ENCODE assay signal across 25 cellular contexts in genomic region chr7:98788921-98789320, GRCh38.
DNase-seq lines count a peak whose midpoint lies in the region; ATAC-seq, FAIRE-seq and TF ChIP-seq lines count a peak whose summit lies in the region.
"Had no signal": no experiment of that assay in that cellular context is flagged by ENCODE, and none has a peak within 500 bp of the region (broad histone marks: within the 10 kb centered on the region; RNA-seq: fewer than 3 reads in every experiment).

No MANE protein-coding gene starts in this region.

- peaks cover 16% of the 10 kb centered on the region for H3K4me1 Mint-ChIP-seq in astrocyte (ENCODE audit: low read depth, unreplicated experiment)
- no peaks in the 10 kb centered on the region for H3K4me1 Mint-ChIP-seq in stimulated activated memory B cell treated with anti-CD40 and anti-IgM and Interleukin-4, amounts not matched to agents 10 μg/mL and 1 μg/mL and 100 μg/mL, for 72 hours
- H3K4me1 Mint-ChIP-seq: activated naive CD8-positive, alpha-beta T cell treated with anti-CD3 and anti-CD28 coated beads for 36 hours; stimulated activated naive B cell treated with anti-CD40 and anti-IgM and Interleukin-4, amounts not matched to agents 10 μg/mL and 1 μg/mL and 100 μg/mL, for 72 hours had no signal

- ATAC-seq in left cardiac atrium: peak; percentile 64 to 71
- ATAC-seq in aorta (ENCODE audit: low FRiP score): peak; percentile 70
- no peak for ATAC-seq in stimulated activated memory B cell treated with anti-CD40 and anti-IgM and Interleukin-4, amounts not matched to agents 10 μg/mL and 1 μg/mL and 100 μg/mL, for 72 hours
- ATAC-seq: stimulated activated naive B cell treated with anti-CD40 and anti-IgM and Interleukin-4, amounts not matched to agents 10 μg/mL and 1 μg/mL and 100 μg/mL, for 72 hours had no signal

- H3K9me3 Mint-ChIP-seq in astrocyte (ENCODE audit: unreplicated experiment): peaks cover 1% of the 10 kb centered on the region
- H3K9me3 Mint-ChIP-seq in stimulated activated memory B cell treated with anti-CD40 and anti-IgM and Interleukin-4, amounts not matched to agents 10 μg/mL and 1 μg/mL and 100 μg/mL, for 72 hours: no peaks in the 10 kb centered on the region
- H3K9me3 Mint-ChIP-seq: activated naive CD8-positive, alpha-beta T cell treated with anti-CD3 and anti-CD28 coated beads for 36 hours; nephron progenitor cell; stimulated activated naive B cell treated with anti-CD40 and anti-IgM and Interleukin-4, amounts not matched to agents 10 μg/mL and 1 μg/mL and 100 μg/mL, for 72 hours had no signal

- H3K27ac ChIP-seq in right atrium auricular region (no peak overlapping the region), astrocyte (ENCODE audit: low read depth, low read length) (peak overlapping the region; percentile 25), aorta (ENCODE audit: low read depth in 1 of 2, low read length in 2 of 2) (peak overlapping the region in 1 of 2 donors; percentile 47)
- H3K27ac ChIP-seq: brain microvascular endothelial cell, ovary, suprapubic skin, WERI-Rb-1 had no signal

- no peaks in the 10 kb centered on the region for H3K9me3 ChIP-seq in right atrium auricular region
- no peaks in the 10 kb centered on the region for H3K9me3 ChIP-seq in astrocyte (ENCODE audit: insufficient read depth, low read depth, low read length)
- H3K9me3 ChIP-seq in aorta (ENCODE audit: control insufficient read depth, low read length): no peaks in the 10 kb centered on the region
- H3K9me3 ChIP-seq: BE2C, ovary, suprapubic skin had no signal

- no peak for TF ChIP-seq CTCF in right atrium auricular region (IDR thresholded peaks at IDR 0.05)
- TF ChIP-seq CTCF in astrocyte (IDR thresholded peaks at IDR 0.05; ENCODE audit: insufficient read depth, low read depth, low read length): no peak

- H3K4me3 ChIP-seq in right atrium auricular region (no peak overlapping the region), astrocyte (ENCODE audit: insufficient read depth, low read depth, low read length) (no peak overlapping the region), aorta (ENCODE audit: low read length in 2 of 2) (no peak overlapping the region)
- H3K4me3 ChIP-seq: ovary, suprapubic skin had no signal

- 0 to 7% methylated on average over 3 of the region's 3 CpGs for WGBS in aorta, 2 donors

- H3K79me2 ChIP-seq in astrocyte (ENCODE audit: insufficient read depth, low read length): no peaks in the 10 kb centered on the region

- intact Hi-C loops in left cardiac atrium (cut with DNase I) (no loop called here), aorta (cut with DNase I) (no loop called here)

- no peak overlapping the region for H3K4me3 Mint-ChIP-seq in astrocyte (ENCODE audit: unreplicated experiment)
- H3K4me3 Mint-ChIP-seq in stimulated activated memory B cell treated with anti-CD40 and anti-IgM and Interleukin-4, amounts not matched to agents 10 μg/mL and 1 μg/mL and 100 μg/mL, for 72 hours: no peak overlapping the region
- H3K4me3 Mint-ChIP-seq: activated naive CD8-positive, alpha-beta T cell treated with anti-CD3 and anti-CD28 coated beads for 36 hours; nephron progenitor cell; stimulated activated naive B cell treated with anti-CD40 and anti-IgM and Interleukin-4, amounts not matched to agents 10 μg/mL and 1 μg/mL and 100 μg/mL, for 72 hours had no signal

- H4K20me1 ChIP-seq in astrocyte (ENCODE audit: insufficient read depth, low read length): no peaks in the 10 kb centered on the region

- H3K4me2 ChIP-seq in astrocyte (ENCODE audit: low read length): no peak overlapping the region

- H3K27me3 ChIP-seq in right atrium auricular region (no peaks in the 10 kb centered on the region), astrocyte (ENCODE audit: insufficient read depth, low read length) (no peaks in the 10 kb centered on the region), aorta (ENCODE audit: control insufficient read depth in 1 of 2, insufficient read depth in 2 of 2, low read length in 1 of 2) (no peaks in the 10 kb centered on the region)
- H3K27me3 ChIP-seq: BE2C, brain microvascular endothelial cell, ovary had no signal

- H2AFZ ChIP-seq in astrocyte (ENCODE audit: low read depth, low read length): no peak overlapping the region

- DNase-seq in left cardiac atrium: no peak
- no peak for DNase-seq in right atrium auricular region (ENCODE audit: low spot score)
- peak; percentile 87 for DNase-seq in astrocyte (ENCODE audit: low read depth)
- peak; percentile 93 for DNase-seq in myocyte (ENCODE audit: low read depth)
- peak in 1 of 2 donors; percentile 77 for DNase-seq in aorta
- no peak for DNase-seq in stimulated activated CD4-positive, alpha-beta T cell treated with anti-CD3 and anti-CD28 coated beads, Interleukin-2, amount 100 ng/mL, for 24 hours
- DNase-seq in CD1c-positive myeloid dendritic cell (ENCODE audit: extremely low spot score): no peak
- DNase-seq: activated CD4-positive, alpha-beta T cell treated with anti-CD3 and anti-CD28 coated beads for 48 hours; activated effector memory CD4-positive, alpha-beta T cell treated with anti-CD3 and anti-CD28 coated beads, Interleukin-2, amount 50 U/mL, for 16 hours; activated naive CD8-positive, alpha-beta T cell treated with anti-CD3 and anti-CD28 coated beads for 36 hours; activated T-cell treated with anti-CD3 and anti-CD28 coated beads, Interleukin-2, amount 50 U/mL, for 1 hour; BE2C; brain microvascular endothelial cell; islet precursor cell; NCI-H446 treated with DMSO at 0.1 percent for 48 hours; nephron progenitor cell; retina; stimulated activated CD4-positive, alpha-beta T cell treated with anti-CD3 and anti-CD28 coated beads, Interleukin-2, amount 100 ng/mL, for 48 hours; stimulated activated naive B cell treated with anti-CD40 and anti-IgM and Interleukin-4, amounts not matched to agents 10 μg/mL and 1 μg/mL and 100 μg/mL, for 72 hours; WERI-Rb-1 had no signal

- H3K36me3 ChIP-seq in right atrium auricular region: no peaks in the 10 kb centered on the region
- no peaks in the 10 kb centered on the region for H3K36me3 ChIP-seq in astrocyte (ENCODE audit: insufficient read depth, low read length)
- H3K36me3 ChIP-seq in aorta (ENCODE audit: control insufficient read depth in 1 of 2, insufficient read depth in 2 of 2, low read length in 1 of 2): no peaks in the 10 kb centered on the region
- H3K36me3 ChIP-seq: BE2C, brain microvascular endothelial cell, ovary, suprapubic skin, WERI-Rb-1 had no signal

- H3K27ac Mint-ChIP-seq in astrocyte (ENCODE audit: unreplicated experiment): no peak overlapping the region
- H3K27ac Mint-ChIP-seq in stimulated activated memory B cell treated with anti-CD40 and anti-IgM and Interleukin-4, amounts not matched to agents 10 μg/mL and 1 μg/mL and 100 μg/mL, for 72 hours: no peak overlapping the region
- H3K27ac Mint-ChIP-seq: activated naive CD8-positive, alpha-beta T cell treated with anti-CD3 and anti-CD28 coated beads for 36 hours; nephron progenitor cell; stimulated activated naive B cell treated with anti-CD40 and anti-IgM and Interleukin-4, amounts not matched to agents 10 μg/mL and 1 μg/mL and 100 μg/mL, for 72 hours had no signal

- H3K9ac ChIP-seq in astrocyte (ENCODE audit: low read length): no peak overlapping the region

- peaks cover 22% of the 10 kb centered on the region for H3K27me3 Mint-ChIP-seq in astrocyte (ENCODE audit: low read depth, unreplicated experiment)
- H3K27me3 Mint-ChIP-seq in stimulated activated memory B cell treated with anti-CD40 and anti-IgM and Interleukin-4, amounts not matched to agents 10 μg/mL and 1 μg/mL and 100 μg/mL, for 72 hours: peaks cover 32% of the 10 kb centered on the region

- FAIRE-seq in astrocyte (lab: Jason Lieb, UNC): no peak
- FAIRE-seq: A204.1, G401.6 had no signal

- H3K4me1 ChIP-seq in right atrium auricular region: no peaks in the 10 kb centered on the region
- H3K4me1 ChIP-seq in astrocyte (ENCODE audit: insufficient read depth, low read length): peaks cover 5% of the 10 kb centered on the region
- H3K4me1 ChIP-seq in aorta (ENCODE audit: control insufficient read depth in 1 of 2, insufficient read depth in 2 of 2, low read length in 2 of 2): peaks cover 0 to 4% of the 10 kb centered on the region in 2 donors
- H3K4me1 ChIP-seq: BE2C, suprapubic skin had no signal

- no peaks in the 10 kb centered on the region for H3K36me3 Mint-ChIP-seq in astrocyte (ENCODE audit: low read depth, unreplicated experiment)
- H3K36me3 Mint-ChIP-seq in stimulated activated memory B cell treated with anti-CD40 and anti-IgM and Interleukin-4, amounts not matched to agents 10 μg/mL and 1 μg/mL and 100 μg/mL, for 72 hours: no peaks in the 10 kb centered on the region
- H3K36me3 Mint-ChIP-seq: activated naive CD8-positive, alpha-beta T cell treated with anti-CD3 and anti-CD28 coated beads for 36 hours; stimulated activated naive B cell treated with anti-CD40 and anti-IgM and Interleukin-4, amounts not matched to agents 10 μg/mL and 1 μg/mL and 100 μg/mL, for 72 hours had no signal

Comparison
In these comparisons a context has a peak if more than half of its experiments do, and no peak if none do; other contexts are left out.
1. DNase-seq: peak in astrocyte (single experiment) and myocyte (single experiment); none in left cardiac atrium (single experiment), right atrium auricular region (single experiment), stimulated activated CD4-positive, alpha-beta T cell treated with anti-CD3 and anti-CD28 coated beads, Interleukin-2, amount 100 ng/mL, for 24 hours (0 of 2) and CD1c-positive myeloid dendritic cell (single experiment).